ENCODE assay signal across 8 cellular contexts in genomic region chr17:68378202-68379149, GRCh38.
DNase-seq lines count a peak whose midpoint lies in the region; ATAC-seq and TF ChIP-seq lines count a peak whose summit lies in the region.

No MANE protein-coding gene starts in this region.

- H3K9ac ChIP-seq in iPS-18a (ENCODE audit: low read length), result no peak overlapping the region

- in situ Hi-C loops in gastrocnemius medialis (cut with MboI; ENCODE audit: low sequenced_read_pairs in 4 of 4), result loop anchor here in 1 of 4 donors (5.0 kb wide), 1 partner anchor 56 kb away; no protein-coding TSS in a partner anchor

- intact Hi-C loops in gastrocnemius medialis (cut with DNase I; ENCODE audit: low total_unique reads), result loop anchor here (1.0 to 2.0 kb wide), 5 partner anchors 54 to 134 kb away; partner anchors contain the start of genes ARSG, PRKAR1A and SLC16A6

- H3K36me3 ChIP-seq in iPS-18a (ENCODE audit: control insufficient read depth, low read depth, low read length), result no peaks in the 10 kb centered on the region
- H3K36me3 ChIP-seq in gastrocnemius medialis, result no peaks in the 10 kb centered on the region

- no peak for TF ChIP-seq CTCF in gastrocnemius medialis (IDR thresholded peaks at IDR 0.05 in 4 of 5, conservative IDR thresholded peaks at IDR 0.05 in 1 of 5)

- no peaks in the 10 kb centered on the region for H3K27me3 ChIP-seq in iPS-18a (ENCODE audit: control insufficient read depth, insufficient read depth, low read length)
- H3K27me3 ChIP-seq in gastrocnemius medialis, result no peaks in the 10 kb centered on the region

- H3K27ac ChIP-seq in iPS-18a (ENCODE audit: low read length), result peak overlapping the region; percentile 27
- H3K27ac ChIP-seq in gastrocnemius medialis, result peak overlapping the region; percentile 93 to 98 (median 96)

- no peak overlapping the region for H3K4me3 ChIP-seq in iPS-18a (ENCODE audit: low read length)
- peak overlapping the region; percentile 17 to 37 (median 22) for H3K4me3 ChIP-seq in gastrocnemius medialis

- DNase-seq in NCI-H2081 (lab: John Stamatoyannopoulos, UW) (peak; percentile 30 to 60), NCI-H2081 treated with DMSO at 0.1 percent for 48 hours (lab: John Stamatoyannopoulos, UW) (no peak), astrocyte of the hippocampus (ENCODE audit: low read depth, low spot score) (peak; percentile 63), gastrocnemius medialis (peak; percentile 100), NCI-H82 treated with DMSO at 0.1 percent for 48 hours (lab: John Stamatoyannopoulos, UW; ENCODE audit: unreplicated experiment) (no peak)

- peak; percentile 12 to 67 for TF ChIP-seq POLR2A in gastrocnemius medialis (IDR thresholded peaks at IDR 0.05)

- ATAC-seq in gastrocnemius medialis (peak; percentile 83 to 88), HG03280 (IDR thresholded peaks at IDR 0.05; ENCODE audit: unreplicated experiment) (no peak), HG03521 (IDR thresholded peaks at IDR 0.05; ENCODE audit: unreplicated experiment) (no peak)

- H3K9me3 ChIP-seq in iPS-18a (ENCODE audit: control insufficient read depth, low read depth, low read length) (no peaks in the 10 kb centered on the region), gastrocnemius medialis (no peaks in the 10 kb centered on the region)

- H3K4me1 ChIP-seq in iPS-18a (ENCODE audit: control insufficient read depth, low read depth, low read length) (peaks cover 16% of the 10 kb centered on the region), gastrocnemius medialis (peaks cover 42 to 44% of the 10 kb centered on the region in 2 donors)

Comparison
In these comparisons a context has a peak if more than half of its experiments do, and no peak if none do; other contexts are left out.
1. DNase-seq: peak in NCI-H2081 (2 of 2), astrocyte of the hippocampus (single experiment) and gastrocnemius medialis (2 of 2); none in NCI-H2081 treated with DMSO at 0.1 percent for 48 hours (single experiment) and NCI-H82 treated with DMSO at 0.1 percent for 48 hours (single experiment).
2. ATAC-seq: peak in gastrocnemius medialis (2 of 2); none in HG03280 (single experiment) and HG03521 (single experiment).